ENCODE assay signal across 9 cellular contexts in genomic region chr2:226002438-226002837, GRCh38.
DNase-seq lines count a peak whose midpoint lies in the region; ATAC-seq and TF ChIP-seq lines count a peak whose summit lies in the region.
"Had no signal": no experiment of that assay in that cellular context is flagged by ENCODE, and none has a peak within 500 bp of the region (broad histone marks: within the 10 kb centered on the region; RNA-seq: fewer than 3 reads in every experiment).

No MANE protein-coding gene starts in this region.

- POLR2A ChIA-PET in RWPE1 (lab: Yijun Ruan, JAX; ENCODE audit: low non-redundant PET) = no interaction called here

- no peak overlapping the region for H3K4me3 Mint-ChIP-seq in stimulated activated naive CD8-positive, alpha-beta T cell treated with anti-CD3 and anti-CD28 coated beads, Interleukin-15, amount 100 ng/mL, for 72 hours
- H3K4me3 Mint-ChIP-seq: CD4-positive, alpha-beta memory T cell had no signal

- CTCF ChIA-PET in RWPE1 (lab: Yijun Ruan, JAX) = no interaction called here

- no peak for TF ChIP-seq CTCF in RWPE1 (conservative IDR thresholded peaks at IDR 0.05; ENCODE audit: low read depth)
- no peak for TF ChIP-seq CTCF in heart right ventricle (IDR thresholded peaks at IDR 0.05)

- H3K4me3 ChIP-seq in heart right ventricle (no peak overlapping the region), aorta (ENCODE audit: low read length in 2 of 2) (no peak overlapping the region)

- no peaks in the 10 kb centered on the region for H3K27me3 Mint-ChIP-seq in stimulated activated naive CD8-positive, alpha-beta T cell treated with anti-CD3 and anti-CD28 coated beads, Interleukin-15, amount 100 ng/mL, for 72 hours
- H3K27me3 Mint-ChIP-seq: CD4-positive, alpha-beta memory T cell had no signal

- H3K4me1 Mint-ChIP-seq in stimulated activated naive CD8-positive, alpha-beta T cell treated with anti-CD3 and anti-CD28 coated beads, Interleukin-15, amount 100 ng/mL, for 72 hours = no peaks in the 10 kb centered on the region
- H3K4me1 Mint-ChIP-seq: CD4-positive, alpha-beta memory T cell had no signal

- 50 to 51% methylated on average over 2 of the region's 2 CpGs for WGBS in heart right ventricle, 2 donors
- WGBS in aorta, 2 donors = 38 to 47% methylated on average over 2 of the region's 2 CpGs

- intact Hi-C loops in heart right ventricle (cut with DNase I) = no loop called here
- intact Hi-C loops in aorta (cut with DNase I) = no loop called here

- H3K4me1 ChIP-seq in heart right ventricle = peaks cover 0 to 10% (median 0%) of the 10 kb centered on the region in 9 donors
- peaks cover 0 to 2% of the 10 kb centered on the region in 2 donors for H3K4me1 ChIP-seq in aorta (ENCODE audit: control insufficient read depth in 1 of 2, insufficient read depth in 2 of 2, low read length in 2 of 2)

- no peaks in the 10 kb centered on the region for H3K27me3 ChIP-seq in heart right ventricle
- no peaks in the 10 kb centered on the region for H3K27me3 ChIP-seq in aorta (ENCODE audit: control insufficient read depth in 1 of 2, insufficient read depth in 2 of 2, low read length in 1 of 2)

- H3K27ac ChIP-seq in RWPE1 (no peak overlapping the region), heart right ventricle (peak overlapping the region in 4 of 10 donors; percentile 54 to 63 (median 57)), aorta (ENCODE audit: low read depth in 1 of 2, low read length in 2 of 2) (peak overlapping the region in 1 of 2 donors; percentile 14)

- peak; percentile 52 for ATAC-seq in stimulated activated naive CD8-positive, alpha-beta T cell treated with anti-CD3 and anti-CD28 coated beads, Interleukin-15, amount 100 ng/mL, for 72 hours
- ATAC-seq in stimulated activated naive CD8-positive, alpha-beta T cell treated with anti-CD3 and anti-CD28 coated beads, Interleukin-15, Interleukin-2, amounts not matched to agents 100 U/mL and 50 U/mL, for 24 hours = no peak
- ATAC-seq in heart right ventricle (peak in 7 of 8 donors; percentile 58 to 98 (median 78)), aorta (ENCODE audit: low FRiP score) (peak; percentile 79), HG03025 (IDR thresholded peaks at IDR 0.05; ENCODE audit: low FRiP score, unreplicated experiment) (no peak)

- no peaks in the 10 kb centered on the region for H3K9me3 ChIP-seq in heart right ventricle
- no peaks in the 10 kb centered on the region for H3K9me3 ChIP-seq in aorta (ENCODE audit: control insufficient read depth, low read length)

- H3K36me3 ChIP-seq in heart right ventricle (no peaks in the 10 kb centered on the region), aorta (ENCODE audit: control insufficient read depth in 1 of 2, insufficient read depth in 2 of 2, low read length in 1 of 2) (no peaks in the 10 kb centered on the region)

- no peaks in the 10 kb centered on the region for H3K9me3 Mint-ChIP-seq in stimulated activated naive CD8-positive, alpha-beta T cell treated with anti-CD3 and anti-CD28 coated beads, Interleukin-15, amount 100 ng/mL, for 72 hours

- no peak overlapping the region for H3K27ac Mint-ChIP-seq in stimulated activated naive CD8-positive, alpha-beta T cell treated with anti-CD3 and anti-CD28 coated beads, Interleukin-15, amount 100 ng/mL, for 72 hours
- H3K27ac Mint-ChIP-seq: CD4-positive, alpha-beta memory T cell had no signal

- DNase-seq in stimulated activated naive CD8-positive, alpha-beta T cell treated with anti-CD3 and anti-CD28 coated beads, Interleukin-15, amount 100 ng/mL, for 72 hours = no peak
- DNase-seq in stimulated activated naive CD8-positive, alpha-beta T cell treated with anti-CD3 and anti-CD28 coated beads, Interleukin-15, Interleukin-2, amounts not matched to agents 100 U/mL and 50 U/mL, for 24 hours = no peak
- DNase-seq in RWPE1 (ENCODE audit: low spot score) (peak; percentile 10), heart right ventricle (peak in 1 of 2 donors; percentile 32), aorta (peak in 1 of 2 donors; percentile 44)
- no peak for DNase-seq in activated CD4-positive, alpha-beta T cell treated with anti-CD3 and anti-CD28 coated beads, Interleukin-2, amount 50 U/mL, for 1 hour
- no peak for DNase-seq in stimulated activated naive CD4-positive, alpha-beta T cell treated with Interleukin-2 at 50 U/mL for 16 hours (lab: John Stamatoyannopoulos, UW)
- DNase-seq: CD4-positive, alpha-beta memory T cell had no signal

Comparison
In these comparisons a context has a peak if more than half of its experiments do, and no peak if none do; other contexts are left out.
1. ATAC-seq: peak in stimulated activated naive CD8-positive, alpha-beta T cell treated with anti-CD3 and anti-CD28 coated beads, Interleukin-15, amount 100 ng/mL, for 72 hours (single experiment), heart right ventricle (7 of 8) and aorta (single experiment); none in stimulated activated naive CD8-positive, alpha-beta T cell treated with anti-CD3 and anti-CD28 coated beads, Interleukin-15, Interleukin-2, amounts not matched to agents 100 U/mL and 50 U/mL, for 24 hours (single experiment) and HG03025 (single experiment).